Comparison of ENCODE assay signal across 8 cellular contexts in the genomic region with DNA sequence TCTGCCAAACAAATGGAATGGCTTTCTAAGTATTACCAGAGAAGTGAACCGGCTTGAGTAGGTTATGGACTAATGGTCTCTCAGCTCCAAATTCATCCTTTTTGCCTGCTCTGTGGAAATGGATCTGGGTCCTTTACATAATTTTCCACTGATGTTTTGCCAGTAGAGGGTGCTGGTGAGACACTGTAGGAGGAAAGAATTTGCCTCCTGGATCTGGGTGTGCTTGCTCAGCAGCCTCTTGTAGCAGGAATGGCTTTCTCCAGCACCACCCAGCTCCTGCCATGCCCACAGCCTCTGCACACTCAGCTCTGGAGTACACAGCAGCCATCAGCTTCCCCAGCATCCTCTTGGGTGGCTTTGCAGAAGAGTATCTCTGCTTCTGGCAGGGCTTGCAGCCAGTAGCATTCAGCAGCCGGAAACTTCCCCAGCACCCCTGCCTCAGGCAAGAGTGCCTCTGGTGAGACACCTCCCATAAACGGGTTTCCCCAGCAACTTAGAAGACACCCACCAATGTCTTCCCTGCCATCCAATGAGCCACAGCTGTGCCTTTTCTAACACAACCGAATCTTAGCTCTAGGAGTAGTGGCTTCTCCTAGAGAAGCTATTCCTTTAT.
DNase-seq lines count a peak whose midpoint lies in the region; ATAC-seq, FAIRE-seq and TF ChIP-seq lines count a peak whose summit lies in the region.

No MANE protein-coding gene starts in this region.

- H3K27ac ChIP-seq in mammary epithelial cell (ENCODE audit: insufficient read depth, low read depth, low read length): no peak overlapping the region

- H3K9me3 ChIP-seq in mammary epithelial cell (replicated peaks; ENCODE audit: insufficient read depth, low read length): no peaks in the 10 kb centered on the region

- H3K4me1 ChIP-seq in mammary epithelial cell (ENCODE audit: insufficient read depth, low read length): no peaks in the 10 kb centered on the region

- BruUV-seq in mammary epithelial cell (replicated peaks; lab: Mats Ljungman, UMichigan): no TSS peak

- TF ChIP-seq CTCF in AG09319 (IDR thresholded peaks at IDR 0.05; ENCODE audit: low read depth, low read length) (peak; percentile 22), mammary epithelial cell (conservative IDR thresholded peaks at IDR 0.05 in 1 of 2, IDR thresholded peaks at IDR 0.05 in 1 of 2; ENCODE audit: extremely low read depth in 1 of 2, insufficient read depth in 1 of 2, low read depth in 1 of 2, low read length in 2 of 2) (peak; percentile 57 to 64)

- ATAC-seq in GM21526 (IDR thresholded peaks at IDR 0.05; ENCODE audit: low FRiP score, unreplicated experiment): no peak

- peak; percentile 68 for FAIRE-seq in GM18507 (lab: Jason Lieb, UNC)

- no peak overlapping the region for H3K4me2 ChIP-seq in mammary epithelial cell (ENCODE audit: insufficient read depth, low read depth, low read length)

- DNase-seq in AG09319 (ENCODE audit: extremely low read depth, low read depth) (no peak), GM18507 (ENCODE audit: extremely low spot score, insufficient read length, low read depth) (peak; percentile 12), NCI-H510A (lab: John Stamatoyannopoulos, UW) (peak; percentile 11), mammary epithelial cell (peak; percentile 45), non-pigmented ciliary epithelial cell (ENCODE audit: low read depth) (peak; percentile 9), NCI-H774 (lab: John Stamatoyannopoulos, UW) (no peak)
- DNase-seq in stimulated activated CD8-positive, alpha-beta memory T cell treated with anti-CD3 and anti-CD28 coated beads, Interleukin-4, amount 100 ng/mL, for 48 hours: no peak

- dilution Hi-C loops in mammary epithelial cell (cut with HindIII; ENCODE audit: low sequenced_read_pairs): no loop called here

- no peaks in the 10 kb centered on the region for H3K36me3 ChIP-seq in mammary epithelial cell (ENCODE audit: insufficient read depth, low read length)

- H3K79me2 ChIP-seq in mammary epithelial cell (ENCODE audit: insufficient read depth, low read length): no peaks in the 10 kb centered on the region

- intact Hi-C loops in mammary epithelial cell (cut with micrococcal nuclease): loop anchor here (1.0 to 10.0 kb wide), 2 partner anchors 115 to 513 kb away; no protein-coding TSS in a partner anchor

- no peaks in the 10 kb centered on the region for H4K20me1 ChIP-seq in mammary epithelial cell (ENCODE audit: insufficient read depth, low read length)

- in situ Hi-C loops in mammary epithelial cell (cut with MboI; ENCODE audit: low sequenced_read_pairs in 2 of 2): no loop called here

- no peaks in the 10 kb centered on the region for H3K27me3 ChIP-seq in mammary epithelial cell (ENCODE audit: insufficient read depth, low read length)

- H3K4me3 ChIP-seq in mammary epithelial cell (replicated peaks in 1 of 3; ENCODE audit: insufficient read depth in 1 of 3, low read depth in 2 of 3, low read length in 3 of 3): no peak overlapping the region

- H3K9ac ChIP-seq in mammary epithelial cell (ENCODE audit: insufficient read depth, low read length): no peak overlapping the region

- 28% methylated on average over 4 of the region's 4 CpGs for WGBS in mammary epithelial cell (ENCODE audit: low coverage, missing lambda C conversion rate)

- CTCF ChIA-PET in mammary epithelial cell (lab: Charles Lee; ENCODE audit: low non-redundant PET): no interaction called here

- H2AFZ ChIP-seq in mammary epithelial cell (ENCODE audit: low read depth, low read length): no peak overlapping the region

Comparison
In these comparisons a context has a peak if more than half of its experiments do, and no peak if none do; other contexts are left out.
1. DNase-seq: peak in GM18507 (single experiment), NCI-H510A (single experiment), mammary epithelial cell (single experiment) and non-pigmented ciliary epithelial cell (single experiment); none in AG09319 (single experiment), stimulated activated CD8-positive, alpha-beta memory T cell treated with anti-CD3 and anti-CD28 coated beads, Interleukin-4, amount 100 ng/mL, for 48 hours (single experiment) and NCI-H774 (single experiment).